In genomic region chr1:53250325-53250724, GRCh38 we compare ENCODE assay signal across 17 cellular contexts. TPM values are rescaled to one million over a fixed set of nuclear protein-coding genes. Genes with fewer than 3 reads are reported as not detected.
DNase-seq lines count a peak whose midpoint lies in the region; ATAC-seq and TF ChIP-seq lines count a peak whose summit lies in the region.
"Had no signal": no experiment of that assay in that cellular context is flagged by ENCODE, and none has a peak within 500 bp of the region (broad histone marks: within the 10 kb centered on the region; RNA-seq: fewer than 3 reads in every experiment).

No MANE protein-coding gene starts in this region.

- no peak overlapping the region for H3K9ac ChIP-seq in IMR-90 (ENCODE audit: low read depth, low read length)
- H3K9ac ChIP-seq: GM23248 had no signal

- no peak overlapping the region for H2AK5ac ChIP-seq in IMR-90 (ENCODE audit: low read depth, low read length)

- no peak overlapping the region for H3K23ac ChIP-seq in IMR-90 (ENCODE audit: low read depth, low read length)

- no peak overlapping the region for H3K18ac ChIP-seq in IMR-90 (ENCODE audit: low read depth, low read length)

- 96 to 100% methylated on average over 2 to 3 of the region's 4 CpGs for WGBS in IMR-90 (ENCODE audit: extremely low coverage in 2 of 2, insufficient read length in 1 of 2), 2 experiments
- 98% methylated on average over 2 of the region's 4 CpGs for WGBS in hepatocyte (ENCODE audit: low lambda C conversion rate, missing lambda C conversion rate)

- H4K5ac ChIP-seq in IMR-90 (ENCODE audit: low read depth, low read length) = no peak overlapping the region

- dilution Hi-C loops in IMR-90 (cut with HindIII; ENCODE audit: low sequenced_read_pairs, unreplicated experiment) = no loop called here

- no peak overlapping the region for H4K91ac ChIP-seq in IMR-90 (ENCODE audit: insufficient read depth, low read depth, low read length)

- H2BK20ac ChIP-seq in IMR-90 (ENCODE audit: low read depth, low read length) = 0 out of 2 replicates have a peak overlapping the region, but pooled peaks have one; percentile 16

- in situ Hi-C loops in IMR-90 (cut with MboI; ENCODE audit: low sequenced_read_pairs) = no loop called here
- in situ Hi-C loops in G401 (cut with HindIII; ENCODE audit: low sequenced_read_pairs) = no loop called here

- H3K36me3 ChIP-seq in IMR-90 (ENCODE audit: control insufficient read depth, insufficient read depth, low read length) (no peaks in the 10 kb centered on the region), WERI-Rb-1 (peaks cover 90% of the 10 kb centered on the region), hepatocyte (replicated peaks; ENCODE audit: insufficient read depth, low read depth) (no peaks in the 10 kb centered on the region), ascending aorta (peaks cover 0 to 3% of the 10 kb centered on the region in 2 donors), vagina (no peaks in the 10 kb centered on the region)

- H3K27ac ChIP-seq in IMR-90 (ENCODE audit: insufficient read depth, low read length) (no peak overlapping the region), WERI-Rb-1 (peak overlapping the region; percentile 59), hepatocyte (peak overlapping the region; percentile 73), ascending aorta (no peak overlapping the region), vagina (no peak overlapping the region)
- H3K27ac ChIP-seq: GM23248, HL-60 had no signal

- H2AFZ ChIP-seq in IMR-90 (replicated peaks; ENCODE audit: low read length, poor library complexity) (no peak overlapping the region), hepatocyte (no peak overlapping the region)
- H2AFZ ChIP-seq: GM23248 had no signal

- no peaks in the 10 kb centered on the region for H3K9me2 ChIP-seq in hepatocyte (replicated peaks; ENCODE audit: insufficient read depth)

- intact Hi-C loops in IMR-90 (cut with micrococcal nuclease) = no loop called here
- intact Hi-C loops in ascending aorta (cut with DNase I) = no loop called here
- intact Hi-C loops in vagina (cut with DNase I) = no loop called here

- TF ChIP-seq POLR2A in IMR-90 (IDR thresholded peaks at IDR 0.05; ENCODE audit: low read depth, low read length) (no peak), vagina (IDR thresholded peaks at IDR 0.05) (no peak)

- no peak overlapping the region for H3K4me2 ChIP-seq in IMR-90 (ENCODE audit: low read depth, low read length)
- no peak overlapping the region for H3K4me2 ChIP-seq in hepatocyte

- H3K4ac ChIP-seq in IMR-90 (ENCODE audit: low read depth, low read length) = no peak overlapping the region

- H4K8ac ChIP-seq in IMR-90 (ENCODE audit: low read depth in 2 of 2, low read length in 2 of 2) = no peak overlapping the region

- H3K9me3 ChIP-seq in IMR-90 (ENCODE audit: control insufficient read depth, insufficient read depth, low read length) = no peaks in the 10 kb centered on the region
- peaks cover 3% of the 10 kb centered on the region for H3K9me3 ChIP-seq in WERI-Rb-1 (ENCODE audit: severe bottlenecking)
- H3K9me3 ChIP-seq in hepatocyte (ENCODE audit: low read depth) = no peaks in the 10 kb centered on the region
- H3K9me3 ChIP-seq in ascending aorta = no peaks in the 10 kb centered on the region
- no peaks in the 10 kb centered on the region for H3K9me3 ChIP-seq in vagina
- H3K9me3 ChIP-seq: BE2C had no signal

- peaks cover 11% of the 10 kb centered on the region for H3K4me1 ChIP-seq in IMR-90 (ENCODE audit: control insufficient read depth, insufficient read depth, low read length)
- H3K4me1 ChIP-seq in hepatocyte (ENCODE audit: insufficient read depth) = peaks cover 14% of the 10 kb centered on the region
- no peaks in the 10 kb centered on the region for H3K4me1 ChIP-seq in ascending aorta
- no peaks in the 10 kb centered on the region for H3K4me1 ChIP-seq in vagina
- H3K4me1 ChIP-seq: BE2C had no signal

- no peak for TF ChIP-seq RAD21 in IMR-90 (IDR thresholded peaks at IDR 0.05; ENCODE audit: low read length)

- H2BK120ac ChIP-seq in IMR-90 (ENCODE audit: low read depth, low read length) = no peak overlapping the region

- H3K4me3 ChIP-seq in IMR-90 (ENCODE audit: insufficient read depth, low read depth, low read length) (no peak overlapping the region), WERI-Rb-1 (ENCODE audit: low read depth, low read length) (no peak overlapping the region), hepatocyte (no peak overlapping the region), ascending aorta (no peak overlapping the region), vagina (no peak overlapping the region)
- H3K4me3 ChIP-seq: GM23248 had no signal

- BruUV-seq in IMR-90 (replicated peaks; lab: Mats Ljungman, UMichigan) = no TSS peak

- TF ChIP-seq CTCF in IMR-90 (conservative IDR thresholded peaks at IDR 0.05; ENCODE audit: low read depth, low read length) (no peak), WERI-Rb-1 (IDR thresholded peaks at IDR 0.05; ENCODE audit: low read depth, low read length) (no peak), hepatocyte (IDR thresholded peaks at IDR 0.05; ENCODE audit: poor library complexity) (no peak), ascending aorta (IDR thresholded peaks at IDR 0.05) (no peak), vagina (IDR thresholded peaks at IDR 0.05) (no peak)

- ATAC-seq in IMR-90 (ENCODE audit: low read depth) = no peak

- no peak overlapping the region for H2AK9ac ChIP-seq in IMR-90 (replicated peaks; ENCODE audit: low read depth, low read length, poor library complexity)

- H3K27me3 ChIP-seq in IMR-90 (ENCODE audit: control insufficient read depth, insufficient read depth, low read length) = no peaks in the 10 kb centered on the region
- H3K27me3 ChIP-seq in WERI-Rb-1 (ENCODE audit: insufficient read depth, low read depth, severe bottlenecking) = no peaks in the 10 kb centered on the region
- no peaks in the 10 kb centered on the region for H3K27me3 ChIP-seq in hepatocyte
- no peaks in the 10 kb centered on the region for H3K27me3 ChIP-seq in ascending aorta
- no peaks in the 10 kb centered on the region for H3K27me3 ChIP-seq in vagina
- H3K27me3 ChIP-seq: BE2C had no signal

- no peaks in the 10 kb centered on the region for H3K79me2 ChIP-seq in hepatocyte

- H3K14ac ChIP-seq in IMR-90 (replicated peaks; ENCODE audit: low read depth, low read length) = no peak overlapping the region

- POLR2A ChIA-PET in IMR-90 (lab: Charles Lee; ENCODE audit: unreplicated experiment) = no interaction called here

- DNase-seq in IMR-90 = no peak
- no peak for DNase-seq in WERI-Rb-1
- DNase-seq in hepatocyte (ENCODE audit: low spot score) = no peak
- no peak for DNase-seq in ascending aorta (ENCODE audit: low spot score in 2 of 2)
- DNase-seq in vagina (ENCODE audit: extremely low spot score in 2 of 2) = no peak
- no peak for DNase-seq in G401 (ENCODE audit: low spot score)
- DNase-seq: ACHN; BE2C; C1 segment of cervical spinal cord; CD4-positive, CD25-positive, alpha-beta regulatory T cell; CD8-positive, alpha-beta memory T cell; COR-L47; DND-41; EL; GM23248; HCEC 1CT had no signal

- no peaks in the 10 kb centered on the region for H3K79me1 ChIP-seq in IMR-90 (ENCODE audit: low read depth in 1 of 2, low read length in 2 of 2)

- no peak overlapping the region for H2BK15ac ChIP-seq in IMR-90 (ENCODE audit: low read depth, low read length)

- H3K9me1 ChIP-seq in IMR-90 (ENCODE audit: insufficient read depth, low read length) = peaks cover 21% of the 10 kb centered on the region

- H2BK5ac ChIP-seq in IMR-90 (ENCODE audit: low read depth, low read length, poor library complexity, severe bottlenecking) = no peak overlapping the region

- H4K20me1 ChIP-seq in IMR-90 (ENCODE audit: insufficient read depth, low read length) = no peaks in the 10 kb centered on the region
- H4K20me1 ChIP-seq in hepatocyte (ENCODE audit: insufficient read depth, poor library complexity, severe bottlenecking) = no peaks in the 10 kb centered on the region

- H3K56ac ChIP-seq in IMR-90 (ENCODE audit: extremely low read depth, insufficient read depth, low read length) = no peak overlapping the region

- CTCF ChIA-PET in IMR-90 (lab: Yijun Ruan, JAX) = no interaction called here

TF ChIP-seq in IMR-90, 13 proteins besides CTCF, POLR2A, EP300 and RAD21 (continues in another document):
- TF ChIP-seq MAFK (IDR thresholded peaks at IDR 0.05; ENCODE audit: low read depth, low read length) = no peak
- TF ChIP-seq MAZ (IDR thresholded peaks at IDR 0.05; ENCODE audit: borderline replicate concordance, low read depth, low read length) = no peak
- TF ChIP-seq CEBPB (IDR thresholded peaks at IDR 0.05; ENCODE audit: low read depth, low read length) = no peak
- TF ChIP-seq CHD1 (IDR thresholded peaks at IDR 0.05; ENCODE audit: low read depth, low read length) = no peak
- no peak for TF ChIP-seq FOS (IDR thresholded peaks at IDR 0.05; ENCODE audit: low read depth, low read length)

RNA-seq across cellular contexts. Expression of gene MAGOH, which starts 12.0 kb away (rescaled TPM):
- total RNA-seq in IMR-90 (2012; rRNA removed) (3.8 and 26.4 TPM in 2 replicates), hepatocyte (28.4 and 31.8 TPM in 2 replicates), ascending aorta (10.9 TPM), vagina (23.6 TPM)
- polyA plus RNA-seq in IMR-90 (2012; rRNA removed) (19.0 and 26.3 TPM in 2 replicates), hepatocyte (26.7 and 35.2 TPM in 2 replicates)
- polyA plus RNA-seq in IMR-90 (2012; cell fraction: cytosol; rRNA removed) = 2.2 and 3.2 TPM in 2 replicates
- 0.38 and 5.7 TPM in 2 replicates for polyA plus RNA-seq in IMR-90 (2012; cell fraction: nucleus; rRNA removed; ENCODE audit: low replicate concordance)
- total RNA-seq in G401 (2014; rRNA removed; shearing (Covaris generic)) = 15.2 and 55.9 TPM in 2 replicates

RNA-seq across cellular contexts. Expression of gene CZIB, which starts 29.9 kb away (rescaled TPM):
- total RNA-seq in IMR-90 (2012; rRNA removed) (37.5 and 41.0 TPM in 2 replicates), hepatocyte (40.7 and 51.9 TPM in 2 replicates), ascending aorta (28.9 TPM), vagina (50.6 TPM)
- polyA plus RNA-seq in IMR-90 (2012; rRNA removed) (55.5 and 58.9 TPM in 2 replicates), hepatocyte (53.9 and 61.0 TPM in 2 replicates)
- polyA plus RNA-seq in IMR-90 (2012; cell fraction: cytosol; rRNA removed) = 29.8 and 38.7 TPM in 2 replicates
- 40.0 and 112 TPM in 2 replicates for polyA plus RNA-seq in IMR-90 (2012; cell fraction: nucleus; rRNA removed; ENCODE audit: low replicate concordance)
- total RNA-seq in G401 (2014; rRNA removed; shearing (Covaris generic)) = 61.6 and 70.9 TPM in 2 replicates

RNA-seq across cellular contexts. Expression of gene CPT2, which starts 53.7 kb away (rescaled TPM):
- total RNA-seq in IMR-90 (2012; rRNA removed) (14.2 and 16.0 TPM in 2 replicates), hepatocyte (25.0 and 29.3 TPM in 2 replicates), ascending aorta (24.8 TPM), vagina (16.7 TPM)
- polyA plus RNA-seq in IMR-90 (2012; rRNA removed) (13.6 and 15.8 TPM in 2 replicates), hepatocyte (22.8 and 29.1 TPM in 2 replicates)
- 7.7 and 11.3 TPM in 2 replicates for polyA plus RNA-seq in IMR-90 (2012; cell fraction: cytosol; rRNA removed)
- polyA plus RNA-seq in IMR-90 (2012; cell fraction: nucleus; rRNA removed; ENCODE audit: low replicate concordance) = 5.3 and 8.3 TPM in 2 replicates
- 47.9 and 53.3 TPM in 2 replicates for total RNA-seq in G401 (2014; rRNA removed; shearing (Covaris generic))

Comparison
In these comparisons a context has a peak if more than half of its experiments do, and no peak if none do; other contexts are left out.
1. H3K27ac ChIP-seq: peak in WERI-Rb-1 (single experiment) and hepatocyte (single experiment); none in IMR-90 (single experiment), ascending aorta (0 of 2) and vagina (single experiment).